In the genomic region with DNA sequence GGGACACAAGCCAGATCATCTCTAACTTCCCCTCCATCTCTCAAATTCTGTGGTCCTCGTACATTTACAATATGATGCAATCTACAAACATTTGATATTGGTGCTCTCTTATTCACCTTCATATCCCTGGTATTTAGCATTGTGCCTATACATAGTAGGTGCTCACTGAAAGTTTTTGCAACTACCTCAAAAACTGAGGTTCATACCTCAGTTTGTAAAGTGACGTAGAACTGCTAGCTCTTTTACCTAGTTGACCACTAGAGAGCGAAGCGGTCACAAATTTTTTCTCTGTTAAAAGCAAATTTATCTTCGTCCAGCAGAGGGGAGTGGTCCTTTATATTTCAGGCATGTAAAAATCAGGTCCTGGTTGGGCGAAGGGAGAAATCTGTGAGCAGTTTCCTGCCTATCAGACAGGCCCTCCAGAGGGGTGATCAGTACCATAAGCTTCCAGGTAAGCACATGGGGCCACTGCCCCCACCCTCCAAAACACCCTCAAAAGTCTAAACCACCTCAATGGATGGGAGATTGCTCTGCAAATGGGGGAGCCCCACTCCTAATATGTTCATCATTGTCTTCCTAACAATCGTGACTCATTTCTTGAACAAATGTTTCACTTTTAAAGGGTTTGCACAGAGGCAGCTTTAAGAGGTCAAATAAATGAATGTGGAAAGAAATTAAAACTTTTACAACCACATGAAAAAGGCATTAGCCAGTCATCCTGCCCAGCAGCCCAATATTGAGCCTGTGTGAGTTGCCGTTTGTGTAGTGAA, we compare ENCODE assay signal across 8 cellular contexts. TPM values are rescaled to one million over a fixed set of nuclear protein-coding genes. Genes with fewer than 3 reads are reported as not detected.
A peak's percentile ranks its signal among the peaks of the same experiment; 100 is the strongest.
DNase-seq lines count a peak whose midpoint lies in the region; ATAC-seq, FAIRE-seq and TF ChIP-seq lines count a peak whose summit lies in the region.

No MANE protein-coding gene starts in this region.

- POLR2A ChIA-PET in A549 (lab: Yijun Ruan, JAX) (interaction anchor here (0.8 to 1.8 kb wide), 3 partner anchors 11 to 290 kb away, joined by 3 to 11 read pairs (median 4); a partner anchor contains a TSS), HEK293T (lab: Yijun Ruan, JAX) (interaction anchor here (1.4 to 2.1 kb wide), 2 partner anchors 13 to 95 kb away, joined by 5 read pairs; no protein-coding TSS in a partner anchor)

- WGBS in A549 (ENCODE audit: missing lambda C conversion rate) = 26% methylated on average over 8 of the region's 8 CpGs

- peak overlapping the region; percentile 10 to 69; a peak in 3 of 6 replicates for H3K27ac ChIP-seq in A549

- intact Hi-C loops in mucosa of descending colon (cut with DNase I, micrococcal nuclease) = no loop called here

- H3K9me3 ChIP-seq in A549 = no peaks in the 10 kb centered on the region
- H3K9me3 ChIP-seq in mucosa of descending colon = no peaks in the 10 kb centered on the region

- H3K4me1 ChIP-seq in A549 (peaks cover 9% of the 10 kb centered on the region; the same call in 1 of the 3 replicates), mucosa of descending colon (ENCODE audit: low read depth) (peaks cover 2% of the 10 kb centered on the region)

- no peak for FAIRE-seq in A549 (lab: Jason Lieb, UNC)

- TF ChIP-seq CTCF in A549 (IDR thresholded peaks at IDR 0.05) = peak; percentile 83
- peak; percentile 67 for TF ChIP-seq CTCF in GM06990 (IDR thresholded peaks at IDR 0.05; ENCODE audit: insufficient read depth, low read length, poor library complexity, severe bottlenecking)
- no peak for TF ChIP-seq CTCF in mucosa of descending colon (IDR thresholded peaks at IDR 0.05)

- TF ChIP-seq POLR2A in A549 (IDR thresholded peaks at IDR 0.05; ENCODE audit: low read length) = no peak

- no peaks in the 10 kb centered on the region for H3K27me3 ChIP-seq in GM06990 (replicated peaks; ENCODE audit: control insufficient read depth, insufficient read depth, low read length)

- DNase-seq in A549 (ENCODE audit: low read depth in 1 of 2, low spot score in 1 of 2) (peak; percentile 23 to 84), GM06990 (ENCODE audit: extremely low read depth, insufficient read length) (peak; percentile 65), HEK293T (ENCODE audit: extremely low spot score) (peak; percentile 73), NCI-H1436 treated with DMSO at 0.1 percent for 48 hours (lab: John Stamatoyannopoulos, UW) (peak; percentile 39), SW480 (ENCODE audit: low spot score) (peak; percentile 65), dermis microvascular lymphatic vessel endothelial cell (ENCODE audit: low read depth in 2 of 2) (peak; percentile 84 to 87), mucosa of descending colon (peak in 1 of 3 donors; percentile 30)

- H3K4me2 ChIP-seq in A549 = peak overlapping the region; percentile 59

- no peak for TF ChIP-seq EP300 in A549 (IDR thresholded peaks at IDR 0.05)

- CTCF ChIA-PET in A549 (lab: Yijun Ruan, JAX) (interaction anchor here (0.6 to 5.6 kb wide), 32 partner anchors 9 to 592 kb away, joined by 3 to 55 read pairs (median 3); a partner anchor contains a TSS), HEK293T (lab: Yijun Ruan, JAX) (interaction anchor here (0.6 to 1.5 kb wide), 12 partner anchors 10 to 141 kb away, joined by 3 to 7 read pairs (median 3); a partner anchor contains a TSS)

- H3K4me3 ChIP-seq in A549 (no peak overlapping the region), GM06990 (replicated peaks; ENCODE audit: low read depth, low read length) (no peak overlapping the region), mucosa of descending colon (no peak overlapping the region)

- TF ChIP-seq RAD21 in A549 (conservative IDR thresholded peaks at IDR 0.05 in 1 of 2, IDR thresholded peaks at IDR 0.05 in 1 of 2) = peak; percentile 71 to 79

- ATAC-seq in A549 = peak; percentile 82 to 88
- ATAC-seq in mucosa of descending colon = peak; percentile 40
- ATAC-seq in HG02840 (IDR thresholded peaks at IDR 0.05; ENCODE audit: low FRiP score, unreplicated experiment) = no peak

- H3K36me3 ChIP-seq in GM06990 (ENCODE audit: control insufficient read depth, insufficient read depth, low read length) (no peaks in the 10 kb centered on the region), mucosa of descending colon (ENCODE audit: low read depth) (no peaks in the 10 kb centered on the region)

TF ChIP-seq in A549, 52 proteins besides CTCF, POLR2A, EP300 and RAD21:
- TF ChIP-seq JUN (IDR thresholded peaks at IDR 0.05) (no peak), SMC3 (IDR thresholded peaks at IDR 0.05) (peak; percentile 74)
- TF ChIP-seq, protein P1, sequence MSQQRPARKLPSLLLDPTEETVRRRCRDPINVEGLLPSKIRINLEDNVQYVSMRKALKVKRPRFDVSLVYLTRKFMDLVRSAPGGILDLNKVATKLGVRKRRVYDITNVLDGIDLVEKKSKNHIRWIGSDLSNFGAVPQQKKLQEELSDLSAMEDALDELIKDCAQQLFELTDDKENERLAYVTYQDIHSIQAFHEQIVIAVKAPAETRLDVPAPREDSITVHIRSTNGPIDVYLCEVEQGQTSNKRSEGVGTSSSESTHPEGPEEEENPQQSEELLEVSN (IDR thresholded peaks at IDR 0.05; ENCODE audit: borderline replicate concordance, low read depth) = no peak

TF ChIP-seq in HEK293T, 16 proteins besides CTCF, POLR2A, EP300 and RAD21:
- no peak for TF ChIP-seq FOXA1 (IDR thresholded peaks at IDR 0.05)
- TF ChIP-seq, protein P2, sequence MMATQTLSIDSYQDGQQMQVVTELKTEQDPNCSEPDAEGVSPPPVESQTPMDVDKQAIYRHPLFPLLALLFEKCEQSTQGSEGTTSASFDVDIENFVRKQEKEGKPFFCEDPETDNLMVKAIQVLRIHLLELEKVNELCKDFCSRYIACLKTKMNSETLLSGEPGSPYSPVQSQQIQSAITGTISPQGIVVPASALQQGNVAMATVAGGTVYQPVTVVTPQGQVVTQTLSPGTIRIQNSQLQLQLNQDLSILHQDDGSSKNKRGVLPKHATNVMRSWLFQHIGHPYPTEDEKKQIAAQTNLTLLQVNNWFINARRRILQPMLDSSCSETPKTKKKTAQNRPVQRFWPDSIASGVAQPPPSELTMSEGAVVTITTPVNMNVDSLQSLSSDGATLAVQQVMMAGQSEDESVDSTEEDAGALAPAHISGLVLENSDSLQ (IDR thresholded peaks at IDR 0.05) = peak; percentile 63

RNA-seq across cellular contexts. Expression of a gene that starts 10.6 kb away (rescaled TPM):
- polyA plus RNA-seq in A549 (2011; rRNA removed) (23.1 and 24.3 TPM in 2 replicates), A549 (2017; fragmentation: RNase III; extraction: RNeasy Plus Mini Kit Qiagen cat#74134 plus additional on column Dnase treatment) (7.6 to 9.0 TPM (median 8.4 TPM) in 3 replicates)
- 4.3 and 4.8 TPM in 2 replicates for polyA plus RNA-seq in A549 (2012; cell fraction: cytosol; rRNA removed)
- 4.8 and 6.9 TPM in 2 replicates for polyA plus RNA-seq in A549 (2012; cell fraction: nucleus; rRNA removed)
- polyA minus RNA-seq in A549 (2011; rRNA and poly(A)+ RNA removed) = 24.9 and 27.6 TPM in 2 replicates
- total RNA-seq in dermis microvascular lymphatic vessel endothelial cell (14.4 and 16.4 TPM in 2 replicates), mucosa of descending colon (10 to 100 TPM; 13.3 to 16.7 (median 14.9) TPM)

RNA-seq across cellular contexts. Expression of a gene that starts 29.4 kb away (rescaled TPM):
- polyA plus RNA-seq in A549 (2011; rRNA removed) (1.3 and 1.5 TPM in 2 replicates), A549 (2017; fragmentation: RNase III; extraction: RNeasy Plus Mini Kit Qiagen cat#74134 plus additional on column Dnase treatment) (0.46 to 0.65 TPM (median 0.63 TPM) in 3 replicates)
- polyA plus RNA-seq in A549 (2012; cell fraction: cytosol; rRNA removed) = 0.86 and 1.3 TPM in 2 replicates
- 0.66 and 1.1 TPM in 2 replicates for polyA plus RNA-seq in A549 (2012; cell fraction: nucleus; rRNA removed)
- 0.29 and 0.58 TPM in 2 replicates for polyA minus RNA-seq in A549 (2011; rRNA and poly(A)+ RNA removed)
- total RNA-seq in dermis microvascular lymphatic vessel endothelial cell (under 0.01 TPM in 1 of 2 replicates, not detected in the other), mucosa of descending colon (not detected)
